9 cellular contexts compared by ENCODE assay signal in the genomic region with DNA sequence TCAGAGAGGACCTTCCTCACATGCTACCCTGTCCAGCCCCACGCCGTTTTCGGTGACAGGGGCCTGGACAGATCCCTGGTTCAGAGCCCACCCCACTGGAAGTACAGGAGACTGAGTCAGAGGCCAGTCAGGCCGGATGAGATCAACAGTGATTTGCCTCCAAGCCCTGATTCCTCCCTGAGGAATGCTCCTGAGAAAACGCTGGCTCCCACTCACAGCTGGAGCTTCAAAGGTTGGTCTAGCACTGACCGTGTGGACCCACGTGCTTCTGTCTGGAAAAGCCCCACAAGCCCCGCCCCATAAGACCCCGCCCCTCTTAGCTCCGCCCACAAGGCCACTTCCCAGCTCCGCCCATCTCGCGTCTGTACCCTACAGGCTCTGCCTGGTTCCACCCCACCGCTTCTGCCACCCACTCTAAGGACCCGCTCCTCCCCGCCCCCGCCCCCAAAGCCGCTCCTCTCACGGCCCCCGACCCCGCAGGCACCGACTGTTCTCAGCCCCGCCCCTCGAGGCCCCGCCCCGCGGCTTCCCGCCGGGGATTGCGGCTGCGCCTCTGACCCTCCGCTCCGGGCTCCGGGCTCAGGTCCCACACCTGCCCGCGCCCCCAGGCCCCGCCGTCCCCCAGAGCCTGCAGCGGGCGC.
DNase-seq lines count a peak whose midpoint lies in the region; TF ChIP-seq lines count a peak whose summit lies in the region.
"Had no signal": no experiment of that assay in that cellular context is flagged by ENCODE, and none has a peak within 500 bp of the region (broad histone marks: within the 10 kb centered on the region; RNA-seq: fewer than 3 reads in every experiment).

No MANE protein-coding gene starts in this region.

- H3K27ac ChIP-seq in sigmoid colon (no peak overlapping the region), thyroid gland (no peak overlapping the region)
- H3K27ac ChIP-seq: upper lobe of right lung had no signal

- H3K9me3 ChIP-seq in sigmoid colon: peaks cover 0 to 5% (median under 1%) of the 10 kb centered on the region in 4 donors
- no peaks in the 10 kb centered on the region for H3K9me3 ChIP-seq in thyroid gland
- H3K9me3 ChIP-seq: upper lobe of right lung had no signal

- peaks cover 35% of the 10 kb centered on the region for H3K27me3 Mint-ChIP-seq in chondrocyte (ENCODE audit: low read depth)

- peak; percentile 25 for DNase-seq in GM04503 (ENCODE audit: low read depth)
- peak; percentile 62 for DNase-seq in NCI-H2227 treated with DMSO at 0.1 percent for 48 hours (lab: John Stamatoyannopoulos, UW)
- peak; percentile 57 for DNase-seq in chondrocyte (ENCODE audit: low spot score)
- peak; percentile 47 for DNase-seq in sigmoid colon
- DNase-seq in activated CD8-positive, alpha-beta memory T cell treated with anti-CD3 and anti-CD28 coated beads, Interleukin-2, amount 50 U/mL, for 4 hours: no peak
- no peak for DNase-seq in thyroid gland
- DNase-seq in GM19240 (ENCODE audit: insufficient read length, low spot score): no peak
- no peak for DNase-seq in NCI-H2081 (lab: John Stamatoyannopoulos, UW)

- no peak for TF ChIP-seq EP300 in sigmoid colon (IDR thresholded peaks at IDR 0.05)

- WGBS in sigmoid colon, 2 donors: 14 to 26% methylated on average over 40 of the region's 40 CpGs
- 23 to 83% methylated on average over 3 to 15 of the region's 40 CpGs for WGBS in thyroid gland, 2 donors

- TF ChIP-seq CTCF in chondrocyte (IDR thresholded peaks at IDR 0.05) (no peak), sigmoid colon (IDR thresholded peaks at IDR 0.05) (no peak), thyroid gland (IDR thresholded peaks at IDR 0.05) (no peak)

- H3K36me3 ChIP-seq in sigmoid colon (no peaks in the 10 kb centered on the region), thyroid gland (no peaks in the 10 kb centered on the region)
- H3K36me3 ChIP-seq: upper lobe of right lung had no signal

- H3K27me3 ChIP-seq in sigmoid colon (peaks cover 18 to 91% (median 61%) of the 10 kb centered on the region in 3 donors), thyroid gland (peaks cover 13% of the 10 kb centered on the region)

- intact Hi-C loops in sigmoid colon (cut with DNase I) (no loop called here), thyroid gland (cut with DNase I) (no loop called here)

- H3K4me3 Mint-ChIP-seq in chondrocyte (ENCODE audit: unreplicated experiment): no peak overlapping the region

- peaks cover 10% of the 10 kb centered on the region for H3K9me3 Mint-ChIP-seq in chondrocyte (ENCODE audit: low read depth)

- no peaks in the 10 kb centered on the region for H3K4me1 Mint-ChIP-seq in chondrocyte (ENCODE audit: low read depth)

- TF ChIP-seq POLR2A in sigmoid colon (IDR thresholded peaks at IDR 0.05) (no peak), thyroid gland (IDR thresholded peaks at IDR 0.05) (no peak)

- no peak overlapping the region for H3K27ac Mint-ChIP-seq in chondrocyte (ENCODE audit: unreplicated experiment)

- no peaks in the 10 kb centered on the region for H3K36me3 Mint-ChIP-seq in chondrocyte (ENCODE audit: low read depth)

- H3K4me3 ChIP-seq in sigmoid colon (no peak overlapping the region), thyroid gland (replicated peaks in 1 of 3) (no peak overlapping the region)
- H3K4me3 ChIP-seq: upper lobe of right lung had no signal

- H3K4me1 ChIP-seq in sigmoid colon (peaks cover 0 to 6% (median 0%) of the 10 kb centered on the region in 4 donors), thyroid gland (no peaks in the 10 kb centered on the region)
- H3K4me1 ChIP-seq: upper lobe of right lung had no signal

Comparison
In these comparisons a context has a peak if more than half of its experiments do, and no peak if none do; other contexts are left out.
1. DNase-seq: peak in GM04503 (single experiment), NCI-H2227 treated with DMSO at 0.1 percent for 48 hours (single experiment), chondrocyte (single experiment) and sigmoid colon (single experiment); none in activated CD8-positive, alpha-beta memory T cell treated with anti-CD3 and anti-CD28 coated beads, Interleukin-2, amount 50 U/mL, for 4 hours (single experiment), thyroid gland (0 of 2), GM19240 (single experiment) and NCI-H2081 (0 of 2).